In genomic region chr19:54285427-54286056, GRCh38 we compare ENCODE assay signal across 14 cellular contexts. TPM values are rescaled to one million over a fixed set of nuclear protein-coding genes. Genes with fewer than 3 reads are reported as not detected.
DNase-seq lines count a peak whose midpoint lies in the region; ATAC-seq and TF ChIP-seq lines count a peak whose summit lies in the region.
"Not testable (repeated sequence)": the region's sequence is repeated elsewhere in the genome, so short reads cannot be mapped to it uniquely, and the experiment has no call there.
"Had no signal": no experiment of that assay in that cellular context is flagged by ENCODE, and none has a peak within 500 bp of the region (broad histone marks: within the 10 kb centered on the region; RNA-seq: fewer than 3 reads in every experiment).

No MANE protein-coding gene starts in this region.

- peak overlapping the region; percentile 93 for H3K4me2 ChIP-seq in BLaER1

- not testable (repeated sequence) for H3K27me3 ChIP-seq in BLaER1, neutrophil, upper lobe of left lung

- peak overlapping the region; percentile 86 for H3K9ac ChIP-seq in BLaER1

- intact Hi-C loops in activated B cell treated with CpG ODN at 0.5 μM for 24 hours (cut with micrococcal nuclease); dendritic cell treated with granulocyte-macrophage colony-stimulating factor and Interleukin-4, amounts not matched to agents 40 ng/mL and 50 ng/mL, for 4 days (cut with micrococcal nuclease): not testable (repeated sequence)

- H3K9me3 ChIP-seq in BLaER1; KOPT-K1 (ENCODE audit: insufficient read depth, low read length, poor library complexity, severe bottlenecking); neutrophil; upper lobe of left lung: not testable (repeated sequence)

- H3K4me1 Mint-ChIP-seq in activated B cell treated with CpG ODN at 0.5 μM for 24 hours = peaks cover 97% of the 10 kb centered on the region
- H3K4me1 Mint-ChIP-seq in dendritic cell treated with granulocyte-macrophage colony-stimulating factor and Interleukin-4, amounts not matched to agents 40 ng/mL and 50 ng/mL, for 4 days (ENCODE audit: low read depth) = peaks cover 100% of the 10 kb centered on the region

- not testable (repeated sequence) for H3K36me3 Mint-ChIP-seq in activated B cell treated with CpG ODN at 0.5 μM for 24 hours (ENCODE audit: low read depth); dendritic cell treated with granulocyte-macrophage colony-stimulating factor and Interleukin-4, amounts not matched to agents 40 ng/mL and 50 ng/mL, for 4 days (ENCODE audit: low read depth)

- not testable (repeated sequence) for H4K20me1 ChIP-seq in BLaER1

- 51 to 55% methylated on average over 3 to 10 of the region's 12 CpGs for WGBS in upper lobe of left lung, 2 donors

- not testable (repeated sequence) for DNase-seq in activated B cell treated with CpG ODN at 0.5 μM for 24 hours; left lobe of liver (ENCODE audit: low spot score)
- peak in 1 of 2 donors; percentile 81 for DNase-seq in upper lobe of left lung

- not testable (repeated sequence) for H3K9me3 Mint-ChIP-seq in activated B cell treated with CpG ODN at 0.5 μM for 24 hours; dendritic cell treated with granulocyte-macrophage colony-stimulating factor and Interleukin-4, amounts not matched to agents 40 ng/mL and 50 ng/mL, for 4 days

- peak overlapping the region; percentile 81 for H3K27ac Mint-ChIP-seq in activated B cell treated with CpG ODN at 0.5 μM for 24 hours
- H3K27ac Mint-ChIP-seq in dendritic cell treated with granulocyte-macrophage colony-stimulating factor and Interleukin-4, amounts not matched to agents 40 ng/mL and 50 ng/mL, for 4 days = peak overlapping the region; percentile 73

- H3K4me1 ChIP-seq in BLaER1 (peaks cover 95% of the 10 kb centered on the region), neutrophil (ENCODE audit: control insufficient read depth in 1 of 2, insufficient read depth in 1 of 2, low read depth in 1 of 2, low read length in 1 of 2) (peaks cover 58 to 61% of the 10 kb centered on the region in 2 experiments)
- not testable (repeated sequence) for H3K4me1 ChIP-seq in upper lobe of left lung

- TF ChIP-seq CTCF in activated B cell treated with CpG ODN at 0.5 μM for 24 hours (IDR thresholded peaks at IDR 0.05); neutrophil (IDR thresholded peaks at IDR 0.05); upper lobe of left lung (IDR thresholded peaks at IDR 0.05): not testable (repeated sequence)

- H3K27ac ChIP-seq in BLaER1 (peak overlapping the region; percentile 99), KOPT-K1 (ENCODE audit: low read depth, low read length, poor library complexity, severe bottlenecking) (peak overlapping the region; percentile 35), neutrophil (peak overlapping the region; percentile 46)
- H3K27ac ChIP-seq in upper lobe of left lung = not testable (repeated sequence)

- peak; percentile 49 for ATAC-seq in GM18867 (IDR thresholded peaks at IDR 0.05; ENCODE audit: unreplicated experiment)
- ATAC-seq in activated B cell treated with CpG ODN at 0.5 μM for 24 hours (ENCODE audit: low read depth) = peak; percentile 69
- peak; percentile 33 for ATAC-seq in left lobe of liver
- peak; percentile 25 to 44 for ATAC-seq in upper lobe of left lung (ENCODE audit: low FRiP score in 2 of 2)

- not testable (repeated sequence) for H3K27me3 Mint-ChIP-seq in activated B cell treated with CpG ODN at 0.5 μM for 24 hours; dendritic cell treated with granulocyte-macrophage colony-stimulating factor and Interleukin-4, amounts not matched to agents 40 ng/mL and 50 ng/mL, for 4 days

- POLR2A ChIA-PET in activated B cell treated with CpG ODN at 0.5 μM for 24 hours (lab: Charles Lee) = interaction anchor here (0.7 kb wide), 1 partner anchor 20 kb away, joined by 3 read pairs; no protein-coding TSS in a partner anchor

- peak overlapping the region; percentile 20 for H3K4me3 Mint-ChIP-seq in activated B cell treated with CpG ODN at 0.5 μM for 24 hours
- H3K4me3 Mint-ChIP-seq in dendritic cell treated with granulocyte-macrophage colony-stimulating factor and Interleukin-4, amounts not matched to agents 40 ng/mL and 50 ng/mL, for 4 days = not testable (repeated sequence)

- TF ChIP-seq POLR2A in upper lobe of left lung (IDR thresholded peaks at IDR 0.05) = not testable (repeated sequence)

- CTCF ChIA-PET in activated B cell treated with CpG ODN at 0.5 μM for 24 hours (lab: Charles Lee) = not testable (repeated sequence)

- TF ChIP-seq EP300 in upper lobe of left lung (IDR thresholded peaks at IDR 0.05) = not testable (repeated sequence)

- peak overlapping the region; percentile 36 for H3K4me3 ChIP-seq in BLaER1
- H3K4me3 ChIP-seq in neutrophil (ENCODE audit: low read depth in 1 of 2, low read length in 1 of 2); upper lobe of left lung: not testable (repeated sequence)

- H3K36me3 ChIP-seq in BLaER1; KOPT-K1 (ENCODE audit: insufficient read depth, low read length); neutrophil; upper lobe of left lung: not testable (repeated sequence)

RNA-seq across cellular contexts. Expression of gene LILRB2, which starts 4.6 kb away (rescaled TPM):
- total RNA-seq in activated B cell treated with CpG ODN at 0.5 μM for 24 hours (7.6 and 7.9 TPM in 2 replicates), left lobe of liver (1.7 TPM), upper lobe of left lung (10 to 100 TPM; 11.2 to 37.0 (median 22.7) TPM)
- total RNA-seq: activated T-helper 1 cell treated with anti-CD3 and anti-CD28 coated beads, Interleukin-12 subunit alpha, Interleukin-12 subunit beta, Interleukin-2, Interleukin-4 antibody, amounts not matched to agents 30 ng/mL and 10 ng/mL and 1 ng/mL, durations not matched to agents 14 hours and 24 hours and 36 hours; dermis microvascular lymphatic vessel endothelial cell; H9; kidney epithelial cell; neural crest cell had no signal

RNA-seq across cellular contexts. Expression of gene LILRA5, which starts 27.4 kb away (rescaled TPM):
- total RNA-seq in activated B cell treated with CpG ODN at 0.5 μM for 24 hours (1.3 and 1.9 TPM in 2 replicates), left lobe of liver (1.4 TPM), upper lobe of left lung (10 to 100 TPM in 3 of 6 donors, 1 to 10 TPM in 3; 3.1 to 34.9 (median 20.3) TPM)
- total RNA-seq: activated T-helper 1 cell treated with anti-CD3 and anti-CD28 coated beads, Interleukin-12 subunit alpha, Interleukin-12 subunit beta, Interleukin-2, Interleukin-4 antibody, amounts not matched to agents 30 ng/mL and 10 ng/mL and 1 ng/mL, durations not matched to agents 14 hours and 24 hours and 36 hours; dermis microvascular lymphatic vessel endothelial cell; H9; neural crest cell had no signal

RNA-seq across cellular contexts. Expression of gene LILRB5, which starts 28.5 kb away (rescaled TPM):
- total RNA-seq in activated B cell treated with CpG ODN at 0.5 μM for 24 hours = 0.24 and 0.38 TPM in 2 replicates
- 8.7 TPM for total RNA-seq in left lobe of liver
- total RNA-seq in upper lobe of left lung = 10 to 100 TPM in 2 of 6 donors, 1 to 10 TPM in 4; 5.1 to 54.5 (median 10.0) TPM
- total RNA-seq: activated T-helper 1 cell treated with anti-CD3 and anti-CD28 coated beads, Interleukin-12 subunit alpha, Interleukin-12 subunit beta, Interleukin-2, Interleukin-4 antibody, amounts not matched to agents 30 ng/mL and 10 ng/mL and 1 ng/mL, durations not matched to agents 14 hours and 24 hours and 36 hours; dermis microvascular lymphatic vessel endothelial cell; neural crest cell had no signal

RNA-seq across cellular contexts. Expression of gene LILRA6, which starts 43.0 kb away (rescaled TPM):
- total RNA-seq in activated B cell treated with CpG ODN at 0.5 μM for 24 hours (not detected in 2 replicates), left lobe of liver (0.75 TPM), upper lobe of left lung (10 to 100 TPM in 3 of 6 donors, 1 to 10 TPM in 3; 4.0 to 38.3 (median 15.2) TPM)
- total RNA-seq: body of pancreas, dermis microvascular lymphatic vessel endothelial cell, H9, kidney epithelial cell, neural crest cell had no signal

RNA-seq across cellular contexts. Expression of gene LILRA4, which starts 53.4 kb away (rescaled TPM):
- 26.3 and 26.6 TPM in 2 replicates for total RNA-seq in activated B cell treated with CpG ODN at 0.5 μM for 24 hours
- total RNA-seq in left lobe of liver = not detected
- 1 to 10 TPM in 3 of 6 donors, not detected in 3; 1.0 to 5.0 (median 1.7) TPM for total RNA-seq in upper lobe of left lung
- total RNA-seq: activated T-helper 1 cell treated with anti-CD3 and anti-CD28 coated beads, Interleukin-12 subunit alpha, Interleukin-12 subunit beta, Interleukin-2, Interleukin-4 antibody, amounts not matched to agents 30 ng/mL and 10 ng/mL and 1 ng/mL, durations not matched to agents 14 hours and 24 hours and 36 hours; body of pancreas; dermis microvascular lymphatic vessel endothelial cell; H9; kidney epithelial cell; neural crest cell had no signal
